15 cellular contexts compared by ENCODE assay signal in genomic region chr1:171833091-171833822, GRCh38.
"Had no signal": no experiment of that assay in that cellular context is flagged by ENCODE, and none has a peak within 500 bp of the region (broad histone marks: within the 10 kb centered on the region; RNA-seq: fewer than 3 reads in every experiment).

No MANE protein-coding gene starts in this region.

- H3K4me3 ChIP-seq: adrenal gland, tibial artery had no signal

- DNase-seq: activated CD4-positive, alpha-beta T cell treated with anti-CD3 and anti-CD28 coated beads, Interleukin-2, amount 10 ng/mL, durations not matched to agents 7 days and 5 days; activated CD8-positive, alpha-beta T cell treated with anti-CD3 and anti-CD28 coated beads, Interleukin-2, amount 10 ng/mL, durations not matched to agents 7 days and 5 days; activated naive CD4-positive, alpha-beta T cell treated with anti-CD3 and anti-CD28 coated beads, Interleukin-2, amount 50 U/mL, for 16 hours; activated T-cell treated with anti-CD3 and anti-CD28 coated beads, Interleukin-2, amount 50 U/mL, for 24 hours; adrenal gland; foreskin keratinocyte; glutamatergic neuron; hippocampal formation; midbrain; stimulated activated CD4-positive, alpha-beta T cell treated with anti-CD3 and anti-CD28 coated beads, Interleukin-12 subunit alpha, Interleukin-12 subunit beta, amount 100 ng/mL, for 4 hours; stimulated activated CD4-positive, alpha-beta T cell treated with anti-CD3 and anti-CD28 coated beads, Interleukin-1b, Interleukin-23, amount 100 ng/mL, for 48 hours; stimulated activated CD8-positive, alpha-beta memory T cell treated with anti-CD3 and anti-CD28 coated beads, Interleukin-4, amount 100 ng/mL, for 48 hours; stimulated activated naive CD4-positive, alpha-beta T cell treated with Interleukin-2 at 50 U/mL for 16 hours; tibial artery had no signal

- H3K27ac ChIP-seq: adrenal gland, foreskin keratinocyte, tibial artery had no signal

- H3K27me3 ChIP-seq: adrenal gland, foreskin keratinocyte, tibial artery had no signal

- H3K9me3 ChIP-seq: adrenal gland, tibial artery had no signal

- H3K36me3 ChIP-seq: adrenal gland, tibial artery had no signal

- ATAC-seq: activated CD8-positive, alpha-beta T cell treated with anti-CD3 and anti-CD28 coated beads, Interleukin-2, amount 10 ng/mL, durations not matched to agents 7 days and 5 days; foreskin keratinocyte; left lobe of liver had no signal

- H3K4me1 ChIP-seq: adrenal gland, foreskin keratinocyte, tibial artery had no signal
